ENCODE assay signal across 17 cellular contexts in the genomic region with DNA sequence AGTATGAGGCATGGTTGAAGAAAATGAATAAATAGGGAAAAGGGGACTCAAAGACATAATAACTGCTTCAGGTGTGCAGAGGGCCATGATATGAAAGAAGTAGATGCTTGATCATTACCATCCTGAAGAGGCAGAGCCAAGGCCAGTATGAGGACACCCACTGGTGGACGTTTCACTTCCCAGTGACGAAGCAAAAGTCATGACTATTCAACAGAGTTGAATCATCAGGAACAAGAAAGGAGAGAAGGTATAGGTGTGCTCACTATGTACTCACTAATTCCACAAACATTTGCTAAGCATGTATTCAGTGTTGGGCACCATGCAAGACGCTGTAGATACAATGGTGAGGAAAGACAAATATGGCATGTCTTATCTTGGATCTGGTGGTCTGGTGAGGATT.
"Had no signal": no experiment of that assay in that cellular context is flagged by ENCODE, and none has a peak within 500 bp of the region (broad histone marks: within the 10 kb centered on the region; RNA-seq: fewer than 3 reads in every experiment).

No MANE protein-coding gene starts in this region.

- H3K36me3 Mint-ChIP-seq: activated naive CD4-positive, alpha-beta T cell treated with anti-CD3 and anti-CD28 coated beads, Interleukin-2, amount 50 U/mL, for 24 hours; natural killer cell had no signal

- H3K27me3 ChIP-seq: ascending aorta, esophagus squamous epithelium, neutrophil, sigmoid colon, spleen had no signal

- ATAC-seq: left cardiac atrium, natural killer cell had no signal

- H3K9me3 ChIP-seq: ascending aorta, esophagus squamous epithelium, neutrophil, sigmoid colon, spleen had no signal

- H3K27ac ChIP-seq: ascending aorta, neutrophil, parathyroid adenoma, sigmoid colon, spleen had no signal

- FAIRE-seq: endometrium had no signal

- H3K36me3 ChIP-seq: ascending aorta, esophagus squamous epithelium, neutrophil, sigmoid colon, spleen had no signal

- H3K4me3 Mint-ChIP-seq: activated naive CD4-positive, alpha-beta T cell treated with anti-CD3 and anti-CD28 coated beads, Interleukin-2, amount 50 U/mL, for 24 hours; natural killer cell had no signal

- H3K27ac Mint-ChIP-seq: natural killer cell had no signal

- H2AFZ ChIP-seq: parathyroid adenoma had no signal

- H3K4me1 Mint-ChIP-seq: activated naive CD4-positive, alpha-beta T cell treated with anti-CD3 and anti-CD28 coated beads, Interleukin-2, amount 50 U/mL, for 24 hours; natural killer cell had no signal

- H3K4me3 ChIP-seq: ascending aorta, esophagus squamous epithelium, sigmoid colon, spleen had no signal

- H3K4me1 ChIP-seq: ascending aorta, parathyroid adenoma, sigmoid colon, spleen had no signal

- H3K9me3 Mint-ChIP-seq: activated naive CD4-positive, alpha-beta T cell treated with anti-CD3 and anti-CD28 coated beads, Interleukin-2, amount 50 U/mL, for 24 hours; natural killer cell had no signal

- H3K27me3 Mint-ChIP-seq: activated naive CD4-positive, alpha-beta T cell treated with anti-CD3 and anti-CD28 coated beads, Interleukin-2, amount 50 U/mL, for 24 hours had no signal

- H3K9ac ChIP-seq: parathyroid adenoma had no signal

- DNase-seq: activated CD4-positive, alpha-beta T cell treated with anti-CD3 and anti-CD28 coated beads, Interleukin-2, amount 50 U/mL, for 1 hour; activated effector memory CD4-positive, alpha-beta T cell treated with Interleukin-2 at 50 U/mL for 16 hours; cerebellar nuclear complex; cortex of kidney; esophagus squamous epithelium; left cardiac atrium; natural killer cell; sigmoid colon; spleen; stimulated activated CD4-positive, alpha-beta T cell treated with anti-CD3 and anti-CD28 coated beads, Interleukin-4, amount 100 ng/mL, for 4 hours; stimulated activated naive CD4-positive, alpha-beta T cell; T1000 had no signal

- H3K79me2 ChIP-seq: parathyroid adenoma had no signal
